ENCODE assay signal across 1 cellular context in genomic region chr10:132596742-132597279, GRCh38.
TF ChIP-seq lines count a peak whose summit lies in the region.

No MANE protein-coding gene starts in this region.

TF ChIP-seq in K562, 482 proteins besides CTCF, POLR2A, EP300 and RAD21:
- TF ChIP-seq, protein P1, sequence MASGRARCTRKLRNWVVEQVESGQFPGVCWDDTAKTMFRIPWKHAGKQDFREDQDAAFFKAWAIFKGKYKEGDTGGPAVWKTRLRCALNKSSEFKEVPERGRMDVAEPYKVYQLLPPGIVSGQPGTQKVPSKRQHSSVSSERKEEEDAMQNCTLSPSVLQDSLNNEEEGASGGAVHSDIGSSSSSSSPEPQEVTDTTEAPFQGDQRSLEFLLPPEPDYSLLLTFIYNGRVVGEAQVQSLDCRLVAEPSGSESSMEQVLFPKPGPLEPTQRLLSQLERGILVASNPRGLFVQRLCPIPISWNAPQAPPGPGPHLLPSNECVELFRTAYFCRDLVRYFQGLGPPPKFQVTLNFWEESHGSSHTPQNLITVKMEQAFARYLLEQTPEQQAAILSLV (tag; IDR thresholded peaks at IDR 0.05) = no peak
- TF ChIP-seq HNRNPK (IDR thresholded peaks at IDR 0.05; ENCODE audit: low read depth, low read length, poor library complexity, severe bottlenecking) (no peak), NELFE (IDR thresholded peaks at IDR 0.05; ENCODE audit: insufficient read depth, insufficient read length) (no peak), KDM1A (IDR thresholded peaks at IDR 0.05) (peak in 1 of 2 experiments; percentile 16; a peak in 1 of 4 replicates), TAF15 (IDR thresholded peaks at IDR 0.05; ENCODE audit: low read depth, low read length) (no peak), PHF21A (IDR thresholded peaks at IDR 0.05; ENCODE audit: borderline replicate concordance, low read depth) (no peak), MYNN (IDR thresholded peaks at IDR 0.05) (no peak), MYNN (CRISPR knock-in tag; IDR thresholded peaks at IDR 0.05) (no peak), ASH1L (IDR thresholded peaks at IDR 0.05; ENCODE audit: borderline replicate concordance, low read depth, partially characterized antibody) (no peak), IFI16 (CRISPR knock-in tag; IDR thresholded peaks at IDR 0.05) (no peak), ZNF217 (CRISPR knock-in tag; IDR thresholded peaks at IDR 0.05) (no peak)
- TF ChIP-seq, protein P2, sequence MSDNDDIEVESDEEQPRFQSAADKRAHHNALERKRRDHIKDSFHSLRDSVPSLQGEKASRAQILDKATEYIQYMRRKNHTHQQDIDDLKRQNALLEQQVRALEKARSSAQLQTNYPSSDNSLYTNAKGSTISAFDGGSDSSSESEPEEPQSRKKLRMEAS (CRISPR knock-in tag; IDR thresholded peaks at IDR 0.05) = peak; percentile 15; the same call in 1 of the 2 replicates
